In genomic region chr5:58985759-58986158, GRCh38 we compare ENCODE assay signal across 17 cellular contexts.
"Had no signal": no experiment of that assay in that cellular context is flagged by ENCODE, and none has a peak within 500 bp of the region (broad histone marks: within the 10 kb centered on the region; RNA-seq: fewer than 3 reads in every experiment).

No MANE protein-coding gene starts in this region.

- ATAC-seq: esophagus mucosa, left lobe of liver, natural killer cell had no signal

- H2AFZ ChIP-seq: hepatocyte had no signal

- H3K36me3 Mint-ChIP-seq: natural killer cell had no signal

- H3K4me3 ChIP-seq: hepatocyte, tibial nerve, vagina had no signal

- DNase-seq: activated B cell treated with CpG ODN at 0.5 μM for 24 hours; activated CD4-positive, alpha-beta T cell treated with anti-CD3 and anti-CD28 coated beads for 48 hours; activated naive CD4-positive, alpha-beta T cell treated with anti-CD3 and anti-CD28 coated beads, Interleukin-2, amount 10 ng/mL, durations not matched to agents 7 days and 5 days; natural killer cell; nucleus accumbens; stimulated activated CD4-positive, alpha-beta T cell treated with anti-CD3 and anti-CD28 coated beads, Interleukin-15, amount 100 ng/mL, for 24 hours; stimulated activated CD4-positive, alpha-beta T cell treated with anti-CD3 and anti-CD28 coated beads, Interleukin-4, amount 100 ng/mL, for 1 hour; stimulated activated naive CD4-positive, alpha-beta T cell treated with Interleukin-2 at 50 U/mL for 16 hours; substantia nigra had no signal

- H3K9me3 ChIP-seq: tibial nerve, vagina had no signal

- H3K27ac Mint-ChIP-seq: activated B cell treated with CpG ODN at 0.5 μM for 24 hours; activated T-helper 2 cell treated with anti-CD3 and anti-CD28 coated beads, Interferon-gamma antibody, Interleukin-2, Interleukin-4, amounts not matched to agents 10 μg/mL and 5 μg/mL and 100 μg/mL, durations not matched to agents 14 hours and 24 hours and 36 hours; memory B cell; natural killer cell; T-helper 1 cell treated with Interleukin-12 subunit alpha and Interleukin-12 subunit beta and Interleukin-4 antibody, amounts not matched to agents 30 μg/mL and 1 μg/mL, for 36 hours had no signal

- H3K27me3 ChIP-seq: hepatocyte, tibial nerve, vagina had no signal

- H3K4me3 Mint-ChIP-seq: activated B cell treated with CpG ODN at 0.5 μM for 24 hours; activated naive CD4-positive, alpha-beta T cell treated with anti-CD3 and anti-CD28 coated beads, Interleukin-2, amount 10 ng/mL, durations not matched to agents 7 days and 5 days; memory B cell; natural killer cell; T-helper 1 cell treated with Interleukin-12 subunit alpha and Interleukin-12 subunit beta and Interleukin-4 antibody, amounts not matched to agents 30 μg/mL and 1 μg/mL, for 36 hours had no signal

- H3K4me2 ChIP-seq: hepatocyte had no signal

- H3K9me3 Mint-ChIP-seq: activated B cell treated with CpG ODN at 0.5 μM for 24 hours; activated naive CD4-positive, alpha-beta T cell treated with anti-CD3 and anti-CD28 coated beads, Interleukin-2, amount 10 ng/mL, durations not matched to agents 7 days and 5 days; activated T-helper 2 cell treated with anti-CD3 and anti-CD28 coated beads, Interferon-gamma antibody, Interleukin-2, Interleukin-4, amounts not matched to agents 10 μg/mL and 5 μg/mL and 100 μg/mL, durations not matched to agents 14 hours and 24 hours and 36 hours; memory B cell; natural killer cell; T-helper 1 cell treated with Interleukin-12 subunit alpha and Interleukin-12 subunit beta and Interleukin-4 antibody, amounts not matched to agents 30 μg/mL and 1 μg/mL, for 36 hours had no signal

- H3K27ac ChIP-seq: hepatocyte, tibial nerve, vagina had no signal

- H3K4me1 Mint-ChIP-seq: activated B cell treated with CpG ODN at 0.5 μM for 24 hours; activated naive CD4-positive, alpha-beta T cell treated with anti-CD3 and anti-CD28 coated beads, Interleukin-2, amount 10 ng/mL, durations not matched to agents 7 days and 5 days; memory B cell had no signal

- H3K4me1 ChIP-seq: tibial nerve, vagina had no signal

- H3K79me2 ChIP-seq: hepatocyte had no signal

- H3K27me3 Mint-ChIP-seq: activated B cell treated with CpG ODN at 0.5 μM for 24 hours; activated naive CD4-positive, alpha-beta T cell treated with anti-CD3 and anti-CD28 coated beads, Interleukin-2, amount 10 ng/mL, durations not matched to agents 7 days and 5 days; memory B cell had no signal
